8 cellular contexts compared by ENCODE assay signal in the genomic region with DNA sequence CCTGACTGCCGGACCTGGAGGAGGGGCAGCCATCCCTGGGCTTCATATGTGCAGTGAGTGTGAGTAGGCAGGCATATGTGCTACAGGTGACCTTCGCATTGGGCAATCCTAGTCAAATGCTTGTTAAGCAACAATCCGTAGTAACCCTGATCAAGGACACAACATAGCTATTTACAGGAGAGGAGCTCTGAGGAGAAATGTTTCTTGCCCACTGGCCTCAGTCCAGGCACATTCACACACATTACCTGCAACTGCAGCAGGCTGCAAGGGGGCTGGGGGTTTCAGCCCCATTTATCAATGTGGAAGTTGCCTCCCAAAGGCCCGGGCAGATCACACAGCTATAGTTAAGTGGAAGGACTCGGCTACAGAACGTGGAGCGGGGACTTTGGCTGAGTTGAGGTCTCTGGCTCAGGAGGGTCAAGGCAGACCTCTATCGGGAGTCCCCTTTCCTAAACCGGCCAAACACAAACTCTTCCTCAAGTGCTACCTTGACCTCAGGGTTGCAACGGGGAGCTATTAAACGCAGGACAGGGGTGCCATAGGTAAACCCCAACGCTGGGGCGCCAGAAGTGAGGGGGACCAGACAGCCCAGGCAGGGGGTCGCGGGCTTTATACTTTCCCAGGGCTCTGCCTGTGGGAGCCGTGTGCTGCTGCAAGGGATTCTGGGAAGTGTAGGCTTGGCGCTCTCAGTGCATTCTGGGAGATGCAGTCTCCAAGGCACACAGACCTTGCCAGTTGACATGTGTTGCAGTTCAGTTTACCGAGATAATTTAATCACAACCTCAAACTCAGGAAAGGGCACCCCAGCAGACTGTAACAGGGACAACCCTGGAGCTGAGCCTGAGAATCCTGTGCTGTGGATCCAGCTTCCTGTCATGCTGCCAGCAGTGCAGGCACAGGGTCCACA. TPM values are rescaled to one million over a fixed set of nuclear protein-coding genes. Genes with fewer than 3 reads are reported as not detected.
DNase-seq lines count a peak whose midpoint lies in the region; ATAC-seq and TF ChIP-seq lines count a peak whose summit lies in the region.

No MANE protein-coding gene starts in this region.

- no peaks in the 10 kb centered on the region for H3K9me3 Mint-ChIP-seq in natural killer cell treated with Interleukin-12 subunit alpha and Interleukin-12 subunit beta and Interleukin-15 and Interleukin-18, amount 100 ng/mL, for 72 hours

- no peaks in the 10 kb centered on the region for H3K79me2 ChIP-seq in fibroblast of lung (ENCODE audit: control insufficient read depth, insufficient read depth, low read length)

- TF ChIP-seq CTCF in fibroblast of lung (conservative IDR thresholded peaks at IDR 0.05 in 1 of 2, IDR thresholded peaks at IDR 0.05 in 1 of 2; ENCODE audit: low read depth in 1 of 2, low read length in 2 of 2) (no peak), upper lobe of right lung (IDR thresholded peaks at IDR 0.05) (no peak)

- H3K27ac Mint-ChIP-seq in natural killer cell treated with Interleukin-12 subunit alpha and Interleukin-12 subunit beta and Interleukin-15 and Interleukin-18, amount 100 ng/mL, for 72 hours: no peak overlapping the region

- peak overlapping the region; percentile 44 for H3K4me2 ChIP-seq in fibroblast of lung (ENCODE audit: extremely low read depth, insufficient read depth, low read length)

- peak; percentile 78 for DNase-seq in AG08395 (ENCODE audit: low spot score)
- DNase-seq in NCI-H2171 (lab: John Stamatoyannopoulos, UW): peak; percentile 89
- peak; percentile 24 for DNase-seq in activated T-cell treated with anti-CD3 and anti-CD28 coated beads for 48 hours (ENCODE audit: low read depth)
- DNase-seq in fibroblast of lung (ENCODE audit: low read depth in 2 of 2): peak; percentile 42 to 63
- DNase-seq in natural killer cell treated with Interleukin-12 subunit alpha and Interleukin-12 subunit beta and Interleukin-15 and Interleukin-18, amount 100 ng/mL, for 72 hours (ENCODE audit: low spot score): no peak
- DNase-seq in upper lobe of right lung: no peak

- H3K36me3 Mint-ChIP-seq in natural killer cell treated with Interleukin-12 subunit alpha and Interleukin-12 subunit beta and Interleukin-15 and Interleukin-18, amount 100 ng/mL, for 72 hours: no peaks in the 10 kb centered on the region

- H2AFZ ChIP-seq in fibroblast of lung (ENCODE audit: low read length): peak overlapping the region; percentile 37

- H3K27ac ChIP-seq in fibroblast of lung (ENCODE audit: insufficient read depth, low read length) (no peak overlapping the region), upper lobe of right lung (peak overlapping the region; percentile 14)

- no peaks in the 10 kb centered on the region for H4K20me1 ChIP-seq in fibroblast of lung (ENCODE audit: control insufficient read depth, extremely low read depth, insufficient read depth, low read length)

- H3K27me3 Mint-ChIP-seq in natural killer cell treated with Interleukin-12 subunit alpha and Interleukin-12 subunit beta and Interleukin-15 and Interleukin-18, amount 100 ng/mL, for 72 hours: no peaks in the 10 kb centered on the region

- peak; percentile 53 for ATAC-seq in GM18909 (IDR thresholded peaks at IDR 0.05; ENCODE audit: poor library complexity, unreplicated experiment)
- peak; percentile 70 to 80 for ATAC-seq in natural killer cell treated with Interleukin-12 subunit alpha and Interleukin-12 subunit beta and Interleukin-15 and Interleukin-18, amount 100 ng/mL, for 72 hours
- peak; percentile 85 for ATAC-seq in upper lobe of right lung
- ATAC-seq in GM21367 (IDR thresholded peaks at IDR 0.05; ENCODE audit: unreplicated experiment): no peak

- H3K36me3 ChIP-seq in fibroblast of lung (ENCODE audit: control insufficient read depth, insufficient read depth, low read length) (no peaks in the 10 kb centered on the region), upper lobe of right lung (no peaks in the 10 kb centered on the region)

- H3K27me3 ChIP-seq in fibroblast of lung (ENCODE audit: control insufficient read depth, insufficient read depth, low read length) (no peaks in the 10 kb centered on the region), upper lobe of right lung (no peaks in the 10 kb centered on the region)

- H3K4me3 Mint-ChIP-seq in natural killer cell treated with Interleukin-12 subunit alpha and Interleukin-12 subunit beta and Interleukin-15 and Interleukin-18, amount 100 ng/mL, for 72 hours: peak overlapping the region; percentile 30

- H3K4me1 ChIP-seq in fibroblast of lung (ENCODE audit: control insufficient read depth, extremely low read depth, insufficient read depth, low read length) (no peaks in the 10 kb centered on the region), upper lobe of right lung (peaks cover 8% of the 10 kb centered on the region)

- H3K4me3 ChIP-seq in fibroblast of lung (replicated peaks in 1 of 4; ENCODE audit: control extremely low read depth in 1 of 4, insufficient read depth in 1 of 4, low read depth in 3 of 4, low read length in 4 of 4) (peak overlapping the region in 2 of 4 experiments; percentile 34 to 38), upper lobe of right lung (peak overlapping the region; percentile 43)

- no peak overlapping the region for H3K9ac ChIP-seq in fibroblast of lung (ENCODE audit: insufficient read depth, low read length)

- intact Hi-C loops in upper lobe of right lung (cut with DNase I): no loop called here

- H3K9me3 ChIP-seq in fibroblast of lung (ENCODE audit: control insufficient read depth, insufficient read depth, low read depth, low read length) (no peaks in the 10 kb centered on the region), upper lobe of right lung (no peaks in the 10 kb centered on the region)

- peaks cover 0 to 15% of the 10 kb centered on the region in 2 donors for H3K4me1 Mint-ChIP-seq in natural killer cell treated with Interleukin-12 subunit alpha and Interleukin-12 subunit beta and Interleukin-15 and Interleukin-18, amount 100 ng/mL, for 72 hours (ENCODE audit: low read depth in 2 of 2)

RNA-seq across cellular contexts. Expression of gene KHK, which starts 9.4 kb away (rescaled TPM):
- 1.0 and 1.3 TPM in 2 replicates for total RNA-seq in fibroblast of lung
- polyA plus RNA-seq in fibroblast of lung: 0.17 and 0.54 TPM in 2 replicates
- 0.48 and 1.3 TPM in 2 replicates for polyA plus RNA-seq in fibroblast of lung (2012)
- 0.59 and 4.6 TPM in 2 replicates for polyA minus RNA-seq in fibroblast of lung (ENCODE audit: low replicate concordance)
- 1 to 10 TPM; 2.5 to 5.1 TPM for total RNA-seq in natural killer cell treated with Interleukin-12 subunit alpha and Interleukin-12 subunit beta and Interleukin-15 and Interleukin-18, amount 100 ng/mL, for 72 hours
- 4.9 TPM for total RNA-seq in upper lobe of right lung

RNA-seq across cellular contexts. Expression of gene EMILIN1, which starts 17.6 kb away (rescaled TPM):
- total RNA-seq in fibroblast of lung (187 and 251 TPM in 2 replicates), upper lobe of right lung (84.6 TPM)
- polyA plus RNA-seq in fibroblast of lung: 44.3 and 46.8 TPM in 2 replicates
- polyA plus RNA-seq in fibroblast of lung (2012): 155 and 172 TPM in 2 replicates
- polyA minus RNA-seq in fibroblast of lung (ENCODE audit: low replicate concordance): 48.2 and 58.1 TPM in 2 replicates
- total RNA-seq in natural killer cell treated with Interleukin-12 subunit alpha and Interleukin-12 subunit beta and Interleukin-15 and Interleukin-18, amount 100 ng/mL, for 72 hours: 10 to 100 TPM in 1 of 2 donors, 1 to 10 TPM in 1; 8.7 to 14.2 TPM

RNA-seq across cellular contexts. Expression of gene CGREF1, which starts 22.9 kb away (rescaled TPM):
- total RNA-seq in fibroblast of lung: 2.3 and 10.0 TPM in 2 replicates
- polyA plus RNA-seq in fibroblast of lung: 1.5 and 1.9 TPM in 2 replicates
- 2.1 and 2.6 TPM in 2 replicates for polyA plus RNA-seq in fibroblast of lung (2012)
- polyA minus RNA-seq in fibroblast of lung (ENCODE audit: low replicate concordance): 1.1 TPM in 1 of 2 replicates, not detected in the other
- total RNA-seq in natural killer cell treated with Interleukin-12 subunit alpha and Interleukin-12 subunit beta and Interleukin-15 and Interleukin-18, amount 100 ng/mL, for 72 hours: 1 to 10 TPM in 1 of 2 donors, under 1 TPM in 1; 0.36 to 1.4 TPM
- 0.43 TPM for total RNA-seq in upper lobe of right lung

RNA-seq across cellular contexts. Expression of gene OST4, which starts 24.5 kb away (rescaled TPM):
- total RNA-seq in fibroblast of lung (479 and 505 TPM in 2 replicates), upper lobe of right lung (248 TPM)
- 1,054 and 1,265 TPM in 2 replicates for polyA plus RNA-seq in fibroblast of lung
- 886 and 1,001 TPM in 2 replicates for polyA plus RNA-seq in fibroblast of lung (2012)
- polyA minus RNA-seq in fibroblast of lung (ENCODE audit: low replicate concordance): 283 and 364 TPM in 2 replicates
- total RNA-seq in natural killer cell treated with Interleukin-12 subunit alpha and Interleukin-12 subunit beta and Interleukin-15 and Interleukin-18, amount 100 ng/mL, for 72 hours: 100 to 1,000 TPM; 286 to 393 TPM

RNA-seq across cellular contexts. Expression of gene ABHD1, which starts 27.6 kb away (rescaled TPM):
- total RNA-seq in fibroblast of lung (0.17 and 0.26 TPM in 2 replicates), upper lobe of right lung (0.35 TPM)
- polyA plus RNA-seq in fibroblast of lung: 0.08 and 0.10 TPM in 2 replicates
- 0.32 TPM in 1 of 2 replicates, not detected in the other for polyA plus RNA-seq in fibroblast of lung (2012)
- polyA minus RNA-seq in fibroblast of lung (ENCODE audit: low replicate concordance): 0.52 TPM in 1 of 2 replicates, not detected in the other
- under 1 TPM in 1 of 2 donors, not detected in 1; 0.25 TPM for total RNA-seq in natural killer cell treated with Interleukin-12 subunit alpha and Interleukin-12 subunit beta and Interleukin-15 and Interleukin-18, amount 100 ng/mL, for 72 hours

Comparison
In these comparisons a context has a peak if more than half of its experiments do, and no peak if none do; other contexts are left out.
1. DNase-seq: peak in AG08395 (single experiment), NCI-H2171 (single experiment), activated T-cell treated with anti-CD3 and anti-CD28 coated beads for 48 hours (single experiment) and fibroblast of lung (2 of 2); none in natural killer cell treated with Interleukin-12 subunit alpha and Interleukin-12 subunit beta and Interleukin-15 and Interleukin-18, amount 100 ng/mL, for 72 hours (single experiment) and upper lobe of right lung (single experiment).